1 cellular context compared by ENCODE assay signal in genomic region chr3:157533298-157533870, GRCh38.
TF ChIP-seq lines count a peak whose summit lies in the region.

No MANE protein-coding gene starts in this region.

TF ChIP-seq in K562, 482 proteins besides CTCF, POLR2A, EP300 and RAD21 (continued from another document):
- TF ChIP-seq, protein P1, sequence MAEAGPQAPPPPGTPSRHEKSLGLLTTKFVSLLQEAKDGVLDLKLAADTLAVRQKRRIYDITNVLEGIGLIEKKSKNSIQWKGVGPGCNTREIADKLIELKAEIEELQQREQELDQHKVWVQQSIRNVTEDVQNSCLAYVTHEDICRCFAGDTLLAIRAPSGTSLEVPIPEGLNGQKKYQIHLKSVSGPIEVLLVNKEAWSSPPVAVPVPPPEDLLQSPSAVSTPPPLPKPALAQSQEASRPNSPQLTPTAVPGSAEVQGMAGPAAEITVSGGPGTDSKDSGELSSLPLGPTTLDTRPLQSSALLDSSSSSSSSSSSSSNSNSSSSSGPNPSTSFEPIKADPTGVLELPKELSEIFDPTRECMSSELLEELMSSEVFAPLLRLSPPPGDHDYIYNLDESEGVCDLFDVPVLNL (CRISPR knock-in tag; IDR thresholded peaks at IDR 0.05; ENCODE audit: low read depth) = no peak
- TF ChIP-seq HCFC1 (IDR thresholded peaks at IDR 0.05; ENCODE audit: low read depth, low read length) = no peak
- TF ChIP-seq POLR2H (tag; IDR thresholded peaks at IDR 0.05; ENCODE audit: low read depth) = no peak; the same call in 1 of the 2 replicates
- TF ChIP-seq, protein P2, sequence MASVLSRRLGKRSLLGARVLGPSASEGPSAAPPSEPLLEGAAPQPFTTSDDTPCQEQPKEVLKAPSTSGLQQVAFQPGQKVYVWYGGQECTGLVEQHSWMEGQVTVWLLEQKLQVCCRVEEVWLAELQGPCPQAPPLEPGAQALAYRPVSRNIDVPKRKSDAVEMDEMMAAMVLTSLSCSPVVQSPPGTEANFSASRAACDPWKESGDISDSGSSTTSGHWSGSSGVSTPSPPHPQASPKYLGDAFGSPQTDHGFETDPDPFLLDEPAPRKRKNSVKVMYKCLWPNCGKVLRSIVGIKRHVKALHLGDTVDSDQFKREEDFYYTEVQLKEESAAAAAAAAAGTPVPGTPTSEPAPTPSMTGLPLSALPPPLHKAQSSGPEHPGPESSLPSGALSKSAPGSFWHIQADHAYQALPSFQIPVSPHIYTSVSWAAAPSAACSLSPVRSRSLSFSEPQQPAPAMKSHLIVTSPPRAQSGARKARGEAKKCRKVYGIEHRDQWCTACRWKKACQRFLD (CRISPR knock-in tag; IDR thresholded peaks at IDR 0.05) = 0 out of 2 replicates have a peak, but pooled peaks have one; percentile 28
- TF ChIP-seq NFRKB (IDR thresholded peaks at IDR 0.05; ENCODE audit: low read depth) = 0 out of 2 replicates have a peak, but pooled peaks have one; percentile 53
- TF ChIP-seq CHD2 (IDR thresholded peaks at IDR 0.05; ENCODE audit: low read depth, low read length) = no peak
- TF ChIP-seq FIP1L1 (IDR thresholded peaks at IDR 0.05; ENCODE audit: low read depth, low read length, poor library complexity, severe bottlenecking) = no peak
- TF ChIP-seq RB1 (IDR thresholded peaks at IDR 0.05; ENCODE audit: low read depth) = no peak
- TF ChIP-seq, protein P3, sequence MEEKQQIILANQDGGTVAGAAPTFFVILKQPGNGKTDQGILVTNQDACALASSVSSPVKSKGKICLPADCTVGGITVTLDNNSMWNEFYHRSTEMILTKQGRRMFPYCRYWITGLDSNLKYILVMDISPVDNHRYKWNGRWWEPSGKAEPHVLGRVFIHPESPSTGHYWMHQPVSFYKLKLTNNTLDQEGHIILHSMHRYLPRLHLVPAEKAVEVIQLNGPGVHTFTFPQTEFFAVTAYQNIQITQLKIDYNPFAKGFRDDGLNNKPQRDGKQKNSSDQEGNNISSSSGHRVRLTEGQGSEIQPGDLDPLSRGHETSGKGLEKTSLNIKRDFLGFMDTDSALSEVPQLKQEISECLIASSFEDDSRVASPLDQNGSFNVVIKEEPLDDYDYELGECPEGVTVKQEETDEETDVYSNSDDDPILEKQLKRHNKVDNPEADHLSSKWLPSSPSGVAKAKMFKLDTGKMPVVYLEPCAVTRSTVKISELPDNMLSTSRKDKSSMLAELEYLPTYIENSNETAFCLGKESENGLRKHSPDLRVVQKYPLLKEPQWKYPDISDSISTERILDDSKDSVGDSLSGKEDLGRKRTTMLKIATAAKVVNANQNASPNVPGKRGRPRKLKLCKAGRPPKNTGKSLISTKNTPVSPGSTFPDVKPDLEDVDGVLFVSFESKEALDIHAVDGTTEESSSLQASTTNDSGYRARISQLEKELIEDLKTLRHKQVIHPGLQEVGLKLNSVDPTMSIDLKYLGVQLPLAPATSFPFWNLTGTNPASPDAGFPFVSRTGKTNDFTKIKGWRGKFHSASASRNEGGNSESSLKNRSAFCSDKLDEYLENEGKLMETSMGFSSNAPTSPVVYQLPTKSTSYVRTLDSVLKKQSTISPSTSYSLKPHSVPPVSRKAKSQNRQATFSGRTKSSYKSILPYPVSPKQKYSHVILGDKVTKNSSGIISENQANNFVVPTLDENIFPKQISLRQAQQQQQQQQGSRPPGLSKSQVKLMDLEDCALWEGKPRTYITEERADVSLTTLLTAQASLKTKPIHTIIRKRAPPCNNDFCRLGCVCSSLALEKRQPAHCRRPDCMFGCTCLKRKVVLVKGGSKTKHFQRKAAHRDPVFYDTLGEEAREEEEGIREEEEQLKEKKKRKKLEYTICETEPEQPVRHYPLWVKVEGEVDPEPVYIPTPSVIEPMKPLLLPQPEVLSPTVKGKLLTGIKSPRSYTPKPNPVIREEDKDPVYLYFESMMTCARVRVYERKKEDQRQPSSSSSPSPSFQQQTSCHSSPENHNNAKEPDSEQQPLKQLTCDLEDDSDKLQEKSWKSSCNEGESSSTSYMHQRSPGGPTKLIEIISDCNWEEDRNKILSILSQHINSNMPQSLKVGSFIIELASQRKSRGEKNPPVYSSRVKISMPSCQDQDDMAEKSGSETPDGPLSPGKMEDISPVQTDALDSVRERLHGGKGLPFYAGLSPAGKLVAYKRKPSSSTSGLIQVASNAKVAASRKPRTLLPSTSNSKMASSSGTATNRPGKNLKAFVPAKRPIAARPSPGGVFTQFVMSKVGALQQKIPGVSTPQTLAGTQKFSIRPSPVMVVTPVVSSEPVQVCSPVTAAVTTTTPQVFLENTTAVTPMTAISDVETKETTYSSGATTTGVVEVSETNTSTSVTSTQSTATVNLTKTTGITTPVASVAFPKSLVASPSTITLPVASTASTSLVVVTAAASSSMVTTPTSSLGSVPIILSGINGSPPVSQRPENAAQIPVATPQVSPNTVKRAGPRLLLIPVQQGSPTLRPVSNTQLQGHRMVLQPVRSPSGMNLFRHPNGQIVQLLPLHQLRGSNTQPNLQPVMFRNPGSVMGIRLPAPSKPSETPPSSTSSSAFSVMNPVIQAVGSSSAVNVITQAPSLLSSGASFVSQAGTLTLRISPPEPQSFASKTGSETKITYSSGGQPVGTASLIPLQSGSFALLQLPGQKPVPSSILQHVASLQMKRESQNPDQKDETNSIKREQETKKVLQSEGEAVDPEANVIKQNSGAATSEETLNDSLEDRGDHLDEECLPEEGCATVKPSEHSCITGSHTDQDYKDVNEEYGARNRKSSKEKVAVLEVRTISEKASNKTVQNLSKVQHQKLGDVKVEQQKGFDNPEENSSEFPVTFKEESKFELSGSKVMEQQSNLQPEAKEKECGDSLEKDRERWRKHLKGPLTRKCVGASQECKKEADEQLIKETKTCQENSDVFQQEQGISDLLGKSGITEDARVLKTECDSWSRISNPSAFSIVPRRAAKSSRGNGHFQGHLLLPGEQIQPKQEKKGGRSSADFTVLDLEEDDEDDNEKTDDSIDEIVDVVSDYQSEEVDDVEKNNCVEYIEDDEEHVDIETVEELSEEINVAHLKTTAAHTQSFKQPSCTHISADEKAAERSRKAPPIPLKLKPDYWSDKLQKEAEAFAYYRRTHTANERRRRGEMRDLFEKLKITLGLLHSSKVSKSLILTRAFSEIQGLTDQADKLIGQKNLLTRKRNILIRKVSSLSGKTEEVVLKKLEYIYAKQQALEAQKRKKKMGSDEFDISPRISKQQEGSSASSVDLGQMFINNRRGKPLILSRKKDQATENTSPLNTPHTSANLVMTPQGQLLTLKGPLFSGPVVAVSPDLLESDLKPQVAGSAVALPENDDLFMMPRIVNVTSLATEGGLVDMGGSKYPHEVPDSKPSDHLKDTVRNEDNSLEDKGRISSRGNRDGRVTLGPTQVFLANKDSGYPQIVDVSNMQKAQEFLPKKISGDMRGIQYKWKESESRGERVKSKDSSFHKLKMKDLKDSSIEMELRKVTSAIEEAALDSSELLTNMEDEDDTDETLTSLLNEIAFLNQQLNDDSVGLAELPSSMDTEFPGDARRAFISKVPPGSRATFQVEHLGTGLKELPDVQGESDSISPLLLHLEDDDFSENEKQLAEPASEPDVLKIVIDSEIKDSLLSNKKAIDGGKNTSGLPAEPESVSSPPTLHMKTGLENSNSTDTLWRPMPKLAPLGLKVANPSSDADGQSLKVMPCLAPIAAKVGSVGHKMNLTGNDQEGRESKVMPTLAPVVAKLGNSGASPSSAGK (IDR thresholded peaks at IDR 0.05) = peak; percentile 46
- TF ChIP-seq ZNF146 (CRISPR knock-in tag; IDR thresholded peaks at IDR 0.05; ENCODE audit: unreplicated experiment) = no peak
- no peak for TF ChIP-seq NCOA6 (IDR thresholded peaks at IDR 0.05)
- TF ChIP-seq ZFX (CRISPR knock-in tag; IDR thresholded peaks at IDR 0.05) = no peak
- TF ChIP-seq MNT (conservative IDR thresholded peaks at IDR 0.05) = peak in 1 of 2 experiments; percentile 27; a peak in 1 of 4 replicates
- 0 out of 2 replicates have a peak, but pooled peaks have one; percentile 11 for TF ChIP-seq ZNF583 (CRISPR knock-in tag; IDR thresholded peaks at IDR 0.05)
- no peak for TF ChIP-seq SP1 (CRISPR knock-in tag; IDR thresholded peaks at IDR 0.05)
- TF ChIP-seq GABPB1 (CRISPR knock-in tag; IDR thresholded peaks at IDR 0.05) = no peak
- no peak for TF ChIP-seq CREB3 (tag; conservative IDR thresholded peaks at IDR 0.05; ENCODE audit: low read depth)
- TF ChIP-seq FOXK2 (conservative IDR thresholded peaks at IDR 0.05 in 1 of 2, IDR thresholded peaks at IDR 0.05 in 1 of 2; ENCODE audit: low read depth in 2 of 2) = peak in 1 of 2 experiments; percentile 14; a peak in 1 of 4 replicates
- TF ChIP-seq ZNF175 (CRISPR knock-in tag; IDR thresholded peaks at IDR 0.05; ENCODE audit: low read depth) = 0 out of 2 replicates have a peak, but pooled peaks have one; percentile 20
- TF ChIP-seq MBD2 (IDR thresholded peaks at IDR 0.05; ENCODE audit: borderline replicate concordance, low read depth) = 0 out of 2 replicates have a peak, but pooled peaks have one; percentile 11
- 0 out of 2 replicates have a peak, but pooled peaks have one; percentile 34 for TF ChIP-seq JUND (IDR thresholded peaks at IDR 0.05; ENCODE audit: borderline replicate concordance, low read depth, low read length)
- TF ChIP-seq JUND (tag; IDR thresholded peaks at IDR 0.05; ENCODE audit: borderline replicate concordance, low read depth, low read length) = no peak
TF ChIP-seq in K562: peak in this region for 22.
